8 cellular contexts compared by ENCODE assay signal in genomic region chr9:14314424-14314928, GRCh38. TPM values are rescaled to one million over a fixed set of nuclear protein-coding genes. Genes with fewer than 3 reads are reported as not detected.
DNase-seq lines count a peak whose midpoint lies in the region; ATAC-seq and TF ChIP-seq lines count a peak whose summit lies in the region.

No MANE protein-coding gene starts in this region.

- 0% methylated on average over 19 of the region's 21 CpGs for WGBS in right lobe of liver (ENCODE audit: insufficient coverage, low coverage, low lambda C conversion rate, missing lambda C conversion rate)

- H3K27ac ChIP-seq in dorsolateral prefrontal cortex: peak overlapping the region; percentile 77 to 99 (median 97)
- H3K27ac ChIP-seq in right lobe of liver: peak overlapping the region; percentile 95 to 97 (median 96)
- peak overlapping the region; percentile 94 for H3K27ac ChIP-seq in subcutaneous abdominal adipose tissue (ENCODE audit: low read depth, low read length)

- H3K27me3 ChIP-seq in dorsolateral prefrontal cortex (peaks cover 0 to 9% (median 0%) of the 10 kb centered on the region in 45 donors), right lobe of liver (no peaks in the 10 kb centered on the region), subcutaneous abdominal adipose tissue (ENCODE audit: control insufficient read depth in 5 of 5, insufficient read depth in 4 of 5, low read length in 5 of 5) (no peaks in the 10 kb centered on the region)

- H3K4me3 ChIP-seq in dorsolateral prefrontal cortex: peak overlapping the region; percentile 57 to 92 (median 78)
- H3K4me3 ChIP-seq in right lobe of liver: peak overlapping the region; percentile 62 to 75 (median 63)
- H3K4me3 ChIP-seq in subcutaneous abdominal adipose tissue (ENCODE audit: low read depth in 1 of 5, low read length in 5 of 5): peak overlapping the region; percentile 71 to 95 (median 79)

- TF ChIP-seq POLR2A in right lobe of liver (IDR thresholded peaks at IDR 0.05): peak; percentile 81

- no peaks in the 10 kb centered on the region for H3K36me3 ChIP-seq in right lobe of liver
- H3K36me3 ChIP-seq in subcutaneous abdominal adipose tissue (ENCODE audit: control insufficient read depth in 5 of 5, insufficient read depth in 5 of 5, low read length in 5 of 5): no peaks in the 10 kb centered on the region

- peak; percentile 92 for DNase-seq in G401 (ENCODE audit: low spot score)
- peak; percentile 79 for DNase-seq in HT-29 (ENCODE audit: low spot score)
- DNase-seq in SK-MEL-5 (ENCODE audit: low read depth, low spot score): peak; percentile 83
- peak in 5 of 10 donors; percentile 39 to 66 (median 44) for DNase-seq in dorsolateral prefrontal cortex
- peak; percentile 78 to 85 (median 81) for DNase-seq in right lobe of liver
- no peak for DNase-seq in stimulated activated CD4-positive, alpha-beta T cell treated with anti-CD3 and anti-CD28 coated beads, Interleukin-4, amount 100 ng/mL, for 4 hours

- in situ Hi-C loops in G401 (cut with HindIII; ENCODE audit: low sequenced_read_pairs) (no loop called here), SK-MEL-5 (cut with HindIII; ENCODE audit: low pct_unique_long_range_greater_than_20kb, low sequenced_read_pairs) (no loop called here)

- H3K9me3 ChIP-seq in right lobe of liver: no peaks in the 10 kb centered on the region
- no peaks in the 10 kb centered on the region for H3K9me3 ChIP-seq in subcutaneous abdominal adipose tissue (ENCODE audit: control insufficient read depth in 5 of 5, low read length in 5 of 5)

- H3K4me1 ChIP-seq in right lobe of liver (peaks cover 0 to 43% (median 6%) of the 10 kb centered on the region in 4 donors), subcutaneous abdominal adipose tissue (ENCODE audit: control insufficient read depth in 5 of 5, insufficient read depth in 5 of 5, low read length in 5 of 5) (peaks cover 5 to 66% (median 49%) of the 10 kb centered on the region in 5 donors)

- peak overlapping the region in 4 of 5 donors; percentile 68 to 95 (median 85) for H3K9ac ChIP-seq in subcutaneous abdominal adipose tissue (ENCODE audit: low read length in 5 of 5)

- intact Hi-C loops in dorsolateral prefrontal cortex (cut with DNase I): loop anchor here (2.0 kb wide), 1 partner anchor 30 kb away; no protein-coding TSS in a partner anchor
- intact Hi-C loops in right lobe of liver (cut with DNase I): no loop called here

- TF ChIP-seq CTCF in dorsolateral prefrontal cortex (IDR thresholded peaks at IDR 0.05 in 54 of 56, conservative IDR thresholded peaks at IDR 0.05 in 2 of 56; ENCODE audit: low read depth in 1 of 56, partially characterized antibody in 56 of 56) (no peak), right lobe of liver (IDR thresholded peaks at IDR 0.05) (no peak)

- ATAC-seq in right lobe of liver (peak; percentile 45 to 65 (median 56)), GM21576 (IDR thresholded peaks at IDR 0.05; ENCODE audit: unreplicated experiment) (no peak)

RNA-seq across cellular contexts. Expression of gene NFIB, which starts 0.5 kb away (rescaled TPM):
- total RNA-seq in G401 (2014; rRNA removed; shearing (Covaris generic)): not detected in 2 replicates
- total RNA-seq in HT-29 (2014; rRNA removed; shearing (Covaris generic)): 13.6 and 29.5 TPM in 2 replicates
- total RNA-seq in SK-MEL-5 (2014; rRNA removed; shearing (Covaris generic)): 11.7 and 15.4 TPM in 2 replicates
- 7.4 and 15.1 TPM in 2 replicates for polyA plus RNA-seq in SK-MEL-5 (2015; cell fraction: cytosol; rRNA removed)
- polyA plus RNA-seq in SK-MEL-5 (2015; cell fraction: nucleus; rRNA removed): 12.2 and 12.3 TPM in 2 replicates
- total RNA-seq in dorsolateral prefrontal cortex: 100 to 1,000 TPM in 28 of 120 experiments, 10 to 100 TPM in 92; 57.4 to 185 (median 86.8) TPM
- total RNA-seq in right lobe of liver: 10 to 100 TPM; 23.0 to 45.3 (median 39.6) TPM

Comparison
In these comparisons a context has a peak if more than half of its experiments do, and no peak if none do; other contexts are left out.
1. DNase-seq: peak in G401 (single experiment), HT-29 (single experiment), SK-MEL-5 (single experiment) and right lobe of liver (3 of 3); none in stimulated activated CD4-positive, alpha-beta T cell treated with anti-CD3 and anti-CD28 coated beads, Interleukin-4, amount 100 ng/mL, for 4 hours (0 of 2).
2. RNA of gene NFIB, which starts 0.5 kb away (total RNA-seq): 57.4 to 185 TPM in dorsolateral prefrontal cortex, 23.0 to 45.3 TPM in right lobe of liver, 13.6 to 29.5 TPM in HT-29 and 11.7 to 15.4 TPM in SK-MEL-5; not detected in G401; every median in the first group is over 10 times any median in the second.
3. intact Hi-C loops: an anchor here in dorsolateral prefrontal cortex (2.0 kb wide); none called in right lobe of liver.
4. Peak in every context shown above with its lines, with median percentiles within 50 percentile points of each other: H3K27ac ChIP-seq and H3K4me3 ChIP-seq.